Comparison of ENCODE assay signal across 21 cellular contexts in the genomic region with DNA sequence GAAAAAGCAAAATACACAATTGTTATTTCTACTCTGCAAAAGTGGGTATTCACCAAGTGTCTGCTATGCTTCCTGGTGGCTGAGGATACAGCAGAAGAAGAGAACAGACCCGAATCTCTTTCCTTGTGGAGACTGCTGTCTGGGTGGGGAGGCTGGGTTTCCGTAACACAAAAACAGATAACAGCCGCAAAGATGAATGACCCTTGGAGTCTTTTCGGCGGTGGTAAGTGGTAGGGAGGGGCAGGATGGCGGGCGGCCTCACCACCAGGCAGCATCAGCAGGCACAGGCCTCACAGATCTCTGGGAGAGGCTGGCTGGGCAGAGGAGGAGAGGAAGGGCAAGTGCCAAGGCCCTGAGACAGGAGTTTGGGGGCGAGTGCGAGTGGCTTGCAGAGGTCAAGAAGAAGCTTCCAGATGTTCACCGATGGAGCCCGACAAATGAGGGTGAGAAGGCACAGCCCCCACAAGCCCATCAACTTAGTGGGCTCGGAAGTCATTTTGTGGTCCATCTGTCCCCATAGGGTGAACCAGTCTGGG.
DNase-seq lines count a peak whose midpoint lies in the region; ATAC-seq and TF ChIP-seq lines count a peak whose summit lies in the region.
"Had no signal": no experiment of that assay in that cellular context is flagged by ENCODE, and none has a peak within 500 bp of the region (broad histone marks: within the 10 kb centered on the region; RNA-seq: fewer than 3 reads in every experiment).

No MANE protein-coding gene starts in this region.

- peak overlapping the region; percentile 82 to 93 (median 91) for H3K27ac Mint-ChIP-seq in nephron
- H3K27ac Mint-ChIP-seq: activated naive CD8-positive, alpha-beta T cell treated with anti-CD3 and anti-CD28 coated beads, Interleukin-2, amount 50 U/mL, for 24 hours; natural killer cell treated with Interleukin-12 subunit alpha and Interleukin-12 subunit beta and Interleukin-15 and Interleukin-18, amount 100 ng/mL, for 72 hours had no signal

- H3K4me3 Mint-ChIP-seq in nephron = peak overlapping the region in 2 of 3 experiments; percentile 16 to 38
- H3K4me3 Mint-ChIP-seq: activated naive CD8-positive, alpha-beta T cell treated with anti-CD3 and anti-CD28 coated beads, Interleukin-2, amount 50 U/mL, for 24 hours; natural killer cell treated with Interleukin-12 subunit alpha and Interleukin-12 subunit beta and Interleukin-15 and Interleukin-18, amount 100 ng/mL, for 72 hours had no signal

- H3K27ac ChIP-seq in cingulate gyrus (ENCODE audit: low read depth, low read length) (peak overlapping the region; percentile 41), temporal lobe (ENCODE audit: low read depth, low read length) (peak overlapping the region; percentile 33)
- H3K27ac ChIP-seq: brain microvascular endothelial cell, SJSA1 had no signal

- peaks cover 2% of the 10 kb centered on the region for H3K9me3 Mint-ChIP-seq in nephron
- H3K9me3 Mint-ChIP-seq: activated naive CD8-positive, alpha-beta T cell treated with anti-CD3 and anti-CD28 coated beads, Interleukin-2, amount 50 U/mL, for 24 hours; natural killer cell treated with Interleukin-12 subunit alpha and Interleukin-12 subunit beta and Interleukin-15 and Interleukin-18, amount 100 ng/mL, for 72 hours had no signal

- no peak for ATAC-seq in HG03520 (IDR thresholded peaks at IDR 0.05; ENCODE audit: unreplicated experiment)
- ATAC-seq: activated naive CD8-positive, alpha-beta T cell treated with anti-CD3 and anti-CD28 coated beads, Interleukin-2, amount 50 U/mL, for 24 hours; left cardiac atrium; natural killer cell treated with Interleukin-12 subunit alpha and Interleukin-12 subunit beta and Interleukin-15 and Interleukin-18, amount 100 ng/mL, for 72 hours; stimulated activated naive CD8-positive, alpha-beta T cell treated with anti-CD3 and anti-CD28 coated beads, Interleukin-15, Interleukin-2, amounts not matched to agents 100 U/mL and 50 U/mL, for 24 hours had no signal

- DNase-seq in NCI-H748 (lab: John Stamatoyannopoulos, UW; ENCODE audit: unreplicated experiment) (peak; percentile 3), NCI-H748 treated with DMSO at 0.1 percent for 48 hours (lab: John Stamatoyannopoulos, UW) (no peak), NCI-H1048 (lab: John Stamatoyannopoulos, UW) (no peak), NCI-H2029 treated with DMSO at 0.1 percent for 48 hours (lab: John Stamatoyannopoulos, UW) (no peak)
- DNase-seq: activated CD4-positive, alpha-beta T cell treated with anti-CD3 and anti-CD28 coated beads, Interleukin-2, amount 50 U/mL, for 1 hour; activated effector memory CD4-positive, alpha-beta T cell treated with anti-CD3 and anti-CD28 coated beads, Interleukin-2, amount 50 U/mL, for 16 hours; activated naive CD8-positive, alpha-beta T cell treated with anti-CD3 and anti-CD28 coated beads, Interleukin-2, amount 50 U/mL, for 24 hours; DND-41; left cardiac atrium; NCI-H2029; NK-92 treated with Interleukin-12 subunit alpha and Interleukin-12 subunit beta, amount 100 ng/mL, for 24 hours; stimulated activated CD4-positive, alpha-beta T cell treated with anti-CD3 and anti-CD28 coated beads, Interleukin-2, amount 100 ng/mL, for 48 hours; stimulated activated naive CD8-positive, alpha-beta T cell treated with anti-CD3 and anti-CD28 coated beads, Interleukin-15, Interleukin-2, amounts not matched to agents 100 U/mL and 50 U/mL, for 24 hours; T-helper 2 cell had no signal

- H3K36me3 Mint-ChIP-seq in nephron (ENCODE audit: low read depth) = no peaks in the 10 kb centered on the region
- H3K36me3 Mint-ChIP-seq: natural killer cell treated with Interleukin-12 subunit alpha and Interleukin-12 subunit beta and Interleukin-15 and Interleukin-18, amount 100 ng/mL, for 72 hours had no signal

- TF ChIP-seq CTCF in nephron (IDR thresholded peaks at IDR 0.05; ENCODE audit: unreplicated experiment in 3 of 3) = no peak

- peaks cover 53% of the 10 kb centered on the region for H3K4me1 Mint-ChIP-seq in nephron
- H3K4me1 Mint-ChIP-seq: activated naive CD8-positive, alpha-beta T cell treated with anti-CD3 and anti-CD28 coated beads, Interleukin-2, amount 50 U/mL, for 24 hours had no signal

- H3K27me3 Mint-ChIP-seq in nephron (ENCODE audit: low read depth) = peaks cover 10% of the 10 kb centered on the region
- H3K27me3 Mint-ChIP-seq: activated naive CD8-positive, alpha-beta T cell treated with anti-CD3 and anti-CD28 coated beads, Interleukin-2, amount 50 U/mL, for 24 hours had no signal
